ENCODE assay signal across 1 cellular context in genomic region chr3:172710709-172711456, GRCh38.
TF ChIP-seq lines count a peak whose summit lies in the region.

NCEH1 (minus strand) TSS chr3:172711067; CDS start chr3:172710984, 83 bp downstream.

TF ChIP-seq in K562, 482 proteins besides CTCF, POLR2A, EP300 and RAD21 (continued from another document and continues in another):
- TF ChIP-seq SFPQ (IDR thresholded peaks at IDR 0.05; ENCODE audit: low read depth, low read length) (no peak), ZNF696 (CRISPR knock-in tag; conservative IDR thresholded peaks at IDR 0.05) (no peak), DIDO1 (tag; IDR thresholded peaks at IDR 0.05; ENCODE audit: low read depth) (0 out of 2 replicates have a peak, but pooled peaks have one; percentile 23), POLR2AphosphoS5 (IDR thresholded peaks at IDR 0.05; ENCODE audit: control insufficient read depth, insufficient read depth, low read depth, low read length) (no peak), ZBED1 (IDR thresholded peaks at IDR 0.05) (no peak), SMARCA5 (IDR thresholded peaks at IDR 0.05) (no peak), HOMEZ (CRISPR knock-in tag; IDR thresholded peaks at IDR 0.05) (0 out of 2 replicates have a peak, but pooled peaks have one; percentile 40), SLC30A9 (CRISPR knock-in tag; IDR thresholded peaks at IDR 0.05) (no peak), ATF1 (CRISPR knock-in tag; IDR thresholded peaks at IDR 0.05) (no peak), ATF1 (tag; IDR thresholded peaks at IDR 0.05) (peak; percentile 83), IRF9 (tag; IDR thresholded peaks at IDR 0.05) (peak; percentile 52), RREB1 (CRISPR knock-in tag; IDR thresholded peaks at IDR 0.05) (peak; percentile 71; the same call in 1 of the 2 replicates), NONO (IDR thresholded peaks at IDR 0.05; ENCODE audit: low read depth in 2 of 2, low read length in 1 of 2) (no peak; a peak in 1 of 4 replicates), TBP (optimal IDR thresholded peaks at IDR 0.05; ENCODE audit: low read depth, low read length) (peak; percentile 73), ZNF232 (CRISPR knock-in tag; IDR thresholded peaks at IDR 0.05) (peak; percentile 31; the same call in 1 of the 2 replicates), CXXC5 (CRISPR knock-in tag; IDR thresholded peaks at IDR 0.05) (peak; percentile 77), MITF (IDR thresholded peaks at IDR 0.05) (0 out of 2 replicates have a peak, but pooled peaks have one; percentile 30), BDP1 (IDR thresholded peaks at IDR 0.05; ENCODE audit: insufficient read depth, insufficient read length) (no peak), FOXM1 (IDR thresholded peaks at IDR 0.05; ENCODE audit: low read depth) (peak; percentile 35; the same call in 1 of the 2 replicates), FOXM1 (CRISPR knock-in tag; IDR thresholded peaks at IDR 0.05; ENCODE audit: low read depth) (no peak), PKNOX1 (IDR thresholded peaks at IDR 0.05) (peak; percentile 61), NFYB (IDR thresholded peaks at IDR 0.05; ENCODE audit: extremely low read depth, insufficient read length) (peak; percentile 31), JUN (IDR thresholded peaks at IDR 0.05; ENCODE audit: borderline replicate concordance, low read depth, low read length) (peak; percentile 51; the same call in 1 of the 2 replicates), JUN (CRISPR knock-in tag; IDR thresholded peaks at IDR 0.05; ENCODE audit: borderline replicate concordance) (no peak), CREB1 (IDR thresholded peaks at IDR 0.05) (no peak), CREB1 (CRISPR knock-in tag; IDR thresholded peaks at IDR 0.05) (peak; percentile 70; the same call in 1 of the 2 replicates), HDGF (IDR thresholded peaks at IDR 0.05) (no peak), KLF6 (CRISPR knock-in tag; IDR thresholded peaks at IDR 0.05; ENCODE audit: borderline replicate concordance) (no peak), MXI1 (IDR thresholded peaks at IDR 0.05; ENCODE audit: low read depth, low read length) (peak; percentile 52; the same call in 1 of the 2 replicates), SETDB1 (IDR thresholded peaks at IDR 0.05; ENCODE audit: low read length) (no peak), SIN3B (IDR thresholded peaks at IDR 0.05; ENCODE audit: low read depth) (peak; percentile 57; the same call in 1 of the 2 replicates), EHMT2 (IDR thresholded peaks at IDR 0.05) (0 out of 2 replicates have a peak, but pooled peaks have one; percentile 30), ZNF174 (CRISPR knock-in tag; IDR thresholded peaks at IDR 0.05) (no peak), RCOR1 (IDR thresholded peaks at IDR 0.05; ENCODE audit: borderline replicate concordance in 1 of 2, low read depth in 2 of 2, low read length in 2 of 2) (peak in 1 of 2 experiments; percentile 87; a peak in 1 of 4 replicates), KDM5B (IDR thresholded peaks at IDR 0.05; ENCODE audit: insufficient replicate concordance, low read depth, low read length) (peak; percentile 66), STAT6 (CRISPR knock-in tag; IDR thresholded peaks at IDR 0.05) (no peak), CUX1 (CRISPR knock-in tag; IDR thresholded peaks at IDR 0.05) (no peak), NCOA1 (IDR thresholded peaks at IDR 0.05; ENCODE audit: low read depth) (no peak), POLR2H (tag; IDR thresholded peaks at IDR 0.05; ENCODE audit: low read depth) (no peak), ETV1 (tag; conservative IDR thresholded peaks at IDR 0.05; ENCODE audit: low read depth) (peak; percentile 46; the same call in 1 of the 2 replicates), ZNF507 (tag; conservative IDR thresholded peaks at IDR 0.05) (no peak), CBFA2T3 (IDR thresholded peaks at IDR 0.05) (no peak)
